ENCODE assay signal across 28 cellular contexts in the genomic region with DNA sequence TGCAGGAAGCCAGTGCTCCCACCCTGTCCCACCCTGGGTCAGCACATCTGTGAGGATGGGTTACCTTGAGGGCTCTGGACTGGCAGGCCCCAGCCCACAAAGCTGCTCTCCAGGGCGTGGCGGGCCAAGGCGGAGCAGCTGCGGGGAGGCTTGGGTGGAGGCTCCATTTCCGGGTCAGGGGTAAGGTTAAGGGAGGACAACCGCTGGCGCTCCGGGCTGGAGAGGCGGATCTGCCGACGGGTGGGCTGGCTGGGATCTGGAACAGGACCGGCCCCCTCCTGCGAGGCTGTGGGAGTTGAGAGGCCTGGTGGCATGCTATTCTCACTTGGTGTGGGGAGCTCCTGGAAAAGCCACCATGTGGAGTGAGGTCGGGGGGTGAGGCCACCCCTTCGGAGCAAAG. TPM values are rescaled to one million over a fixed set of nuclear protein-coding genes. Genes with fewer than 3 reads are reported as not detected.
A peak's percentile ranks its signal among the peaks of the same experiment; 100 is the strongest.
DNase-seq lines count a peak whose midpoint lies in the region; ATAC-seq and TF ChIP-seq lines count a peak whose summit lies in the region.
"Had no signal": no experiment of that assay in that cellular context is flagged by ENCODE, and none has a peak within 500 bp of the region (broad histone marks: within the 10 kb centered on the region; RNA-seq: fewer than 3 reads in every experiment).

No MANE protein-coding gene starts in this region.

- H3K4me3 Mint-ChIP-seq in natural killer cell = no peak overlapping the region
- no peak overlapping the region for H3K4me3 Mint-ChIP-seq in natural killer cell treated with Interleukin-12 subunit alpha and Interleukin-12 subunit beta and Interleukin-15 and Interleukin-18, amount 100 ng/mL, for 72 hours
- H3K4me3 Mint-ChIP-seq in activated T-helper 17 cell treated with anti-CD3 and anti-CD28 coated beads, Interleukin-2, amount 50 U/mL, for 72 hours = no peak overlapping the region
- H3K4me3 Mint-ChIP-seq: activated CD8-positive, alpha-beta memory T cell treated with anti-CD3 and anti-CD28 coated beads, Interleukin-2, amount 10 ng/mL, durations not matched to agents 7 days and 5 days; activated naive CD8-positive, alpha-beta T cell treated with anti-CD3 and anti-CD28 coated beads for 36 hours; mesothelial cell of epicardium; stimulated activated naive CD8-positive, alpha-beta T cell treated with anti-CD3 and anti-CD28 coated beads, Interleukin-15, Interleukin-2, amounts not matched to agents 100 ng/mL and 50 ng/mL, for 24 hours had no signal

- H3K79me2 ChIP-seq in PC-3 (ENCODE audit: low read length) = peaks cover 14% of the 10 kb centered on the region

- no peak for ATAC-seq in natural killer cell
- no peak for ATAC-seq in natural killer cell treated with Interleukin-12 subunit alpha and Interleukin-12 subunit beta and Interleukin-15 and Interleukin-18, amount 100 ng/mL, for 72 hours
- ATAC-seq in activated T-helper 17 cell treated with anti-CD3 and anti-CD28 coated beads, Interleukin-2, amount 50 U/mL, for 72 hours (replicated peaks) = no peak
- no peak for ATAC-seq in lung (ENCODE audit: insufficient read depth, low FRiP score)
- ATAC-seq in PC-3 = no peak
- ATAC-seq: activated CD8-positive, alpha-beta memory T cell treated with anti-CD3 and anti-CD28 coated beads, Interleukin-2, amount 10 ng/mL, durations not matched to agents 7 days and 5 days; left lung; right cardiac atrium; Right ventricle myocardium inferior had no signal

- H3K36me3 Mint-ChIP-seq in natural killer cell = no peaks in the 10 kb centered on the region
- H3K36me3 Mint-ChIP-seq in natural killer cell treated with Interleukin-12 subunit alpha and Interleukin-12 subunit beta and Interleukin-15 and Interleukin-18, amount 100 ng/mL, for 72 hours = no peaks in the 10 kb centered on the region
- peaks cover 55% of the 10 kb centered on the region for H3K36me3 Mint-ChIP-seq in activated T-helper 17 cell treated with anti-CD3 and anti-CD28 coated beads, Interleukin-2, amount 50 U/mL, for 72 hours (ENCODE audit: low read depth)

- no peak overlapping the region for H3K4me2 ChIP-seq in PC-3 (ENCODE audit: low read length)

- H3K27me3 ChIP-seq in lung (ENCODE audit: control insufficient read depth, insufficient read depth) = no peaks in the 10 kb centered on the region
- H3K27me3 ChIP-seq in PC-3 (ENCODE audit: low read length) = no peaks in the 10 kb centered on the region
- H3K27me3 ChIP-seq: left lung, thyroid gland had no signal

- H3K4me3 ChIP-seq in lung (no peak overlapping the region), PC-3 (ENCODE audit: low read length) (no peak overlapping the region)
- H3K4me3 ChIP-seq: left lung, thyroid gland had no signal

- no peak for TF ChIP-seq CTCF in natural killer cell (IDR thresholded peaks at IDR 0.05)
- TF ChIP-seq CTCF in lung (IDR thresholded peaks at IDR 0.05; ENCODE audit: control extremely low read depth, extremely low read depth) = no peak
- TF ChIP-seq CTCF in PC-3 (conservative IDR thresholded peaks at IDR 0.05; ENCODE audit: low read depth, low read length) = no peak

- DNase-seq in natural killer cell = no peak
- no peak for DNase-seq in natural killer cell treated with Interleukin-12 subunit alpha and Interleukin-12 subunit beta and Interleukin-15 and Interleukin-18, amount 100 ng/mL, for 72 hours (ENCODE audit: low spot score)
- DNase-seq in lung (ENCODE audit: low spot score) = peak; percentile 26
- no peak for DNase-seq in PC-3
- DNase-seq in COR-L47 (lab: John Stamatoyannopoulos, UW) = no peak
- no peak for DNase-seq in OCI-M1 (lab: John Stamatoyannopoulos, UW)
- no peak for DNase-seq in activated CD4-positive, alpha-beta T cell treated with anti-CD3 and anti-CD28 coated beads, Interleukin-2, amount 50 U/mL, for 48 hours
- DNase-seq: activated CD4-positive, alpha-beta T cell treated with anti-CD3 and anti-CD28 coated beads for 1 hour; activated CD8-positive, alpha-beta memory T cell treated with anti-CD3 and anti-CD28 coated beads, Interleukin-2, amount 10 ng/mL, durations not matched to agents 7 days and 5 days; activated naive CD8-positive, alpha-beta T cell treated with anti-CD3 and anti-CD28 coated beads for 36 hours; caudate nucleus; DMS 273 treated with DMSO at 0.1 percent for 48 hours; effector CD4-positive, alpha-beta T cell; foreskin fibroblast; KBM-7; left lung; MM.1S; NCI-H1417 treated with DMSO at 0.1 percent for 48 hours; NCI-H774; stimulated activated CD4-positive, alpha-beta T cell treated with anti-CD3 and anti-CD28 coated beads, Interleukin-4, amount 100 ng/mL, for 4 hours; T1000; thyroid gland had no signal

- H4K20me1 ChIP-seq in PC-3 (ENCODE audit: low read length) = no peaks in the 10 kb centered on the region

- H3K27me3 Mint-ChIP-seq in natural killer cell (ENCODE audit: low read depth in 2 of 2) = no peaks in the 10 kb centered on the region
- H3K27me3 Mint-ChIP-seq in natural killer cell treated with Interleukin-12 subunit alpha and Interleukin-12 subunit beta and Interleukin-15 and Interleukin-18, amount 100 ng/mL, for 72 hours = no peaks in the 10 kb centered on the region
- no peaks in the 10 kb centered on the region for H3K27me3 Mint-ChIP-seq in activated T-helper 17 cell treated with anti-CD3 and anti-CD28 coated beads, Interleukin-2, amount 50 U/mL, for 72 hours
- H3K27me3 Mint-ChIP-seq: activated CD8-positive, alpha-beta memory T cell treated with anti-CD3 and anti-CD28 coated beads, Interleukin-2, amount 10 ng/mL, durations not matched to agents 7 days and 5 days; activated naive CD8-positive, alpha-beta T cell treated with anti-CD3 and anti-CD28 coated beads for 36 hours; stimulated activated naive CD8-positive, alpha-beta T cell treated with anti-CD3 and anti-CD28 coated beads, Interleukin-15, Interleukin-2, amounts not matched to agents 100 ng/mL and 50 ng/mL, for 24 hours had no signal

- no peaks in the 10 kb centered on the region for H3F3A ChIP-seq in PC-3 (ENCODE audit: low read length, unreplicated experiment)

- no peak overlapping the region for H2AFZ ChIP-seq in PC-3 (ENCODE audit: low read length)

- H3K4me1 ChIP-seq in lung (ENCODE audit: control insufficient read depth in 2 of 2, insufficient read depth in 2 of 2, low read length in 2 of 2) (peaks cover 0 to 8% of the 10 kb centered on the region in 2 donors), PC-3 (ENCODE audit: insufficient read depth, low read length) (peaks cover 9% of the 10 kb centered on the region; the same call in 1 of the 2 replicates)

- H3K36me3 ChIP-seq in lung (ENCODE audit: control insufficient read depth in 2 of 2, insufficient read depth in 2 of 2, low read length in 2 of 2) (peaks cover 0 to 46% of the 10 kb centered on the region in 2 donors), PC-3 (ENCODE audit: low read depth, low read length) (no peaks in the 10 kb centered on the region)

- intact Hi-C loops in natural killer cell (cut with micrococcal nuclease) = loop anchor here (10.0 kb wide), 1 partner anchor 351 kb away; a partner anchor contains a TSS
- intact Hi-C loops in PC-3 (cut with micrococcal nuclease) = no loop called here

- CTCF ChIA-PET in PC-3 (lab: Charles Lee) = no interaction called here

- no peak overlapping the region for H3K27ac ChIP-seq in lung (ENCODE audit: low read depth in 1 of 2, low read length in 1 of 2)
- no peak overlapping the region for H3K27ac ChIP-seq in PC-3 (ENCODE audit: low read length)
- H3K27ac ChIP-seq: C4-2B, left lung, thyroid gland had no signal

- BruUV-seq in PC-3 (replicated peaks; lab: Mats Ljungman, UMichigan) = no TSS peak

- H3K27ac Mint-ChIP-seq in natural killer cell = peak overlapping the region; percentile 43 to 78
- H3K27ac Mint-ChIP-seq in natural killer cell treated with Interleukin-12 subunit alpha and Interleukin-12 subunit beta and Interleukin-15 and Interleukin-18, amount 100 ng/mL, for 72 hours = no peak overlapping the region
- peak overlapping the region; percentile 32 for H3K27ac Mint-ChIP-seq in activated T-helper 17 cell treated with anti-CD3 and anti-CD28 coated beads, Interleukin-2, amount 50 U/mL, for 72 hours
- H3K27ac Mint-ChIP-seq: activated CD8-positive, alpha-beta memory T cell treated with anti-CD3 and anti-CD28 coated beads, Interleukin-2, amount 10 ng/mL, durations not matched to agents 7 days and 5 days; activated naive CD8-positive, alpha-beta T cell treated with anti-CD3 and anti-CD28 coated beads for 36 hours; mesothelial cell of epicardium; stimulated activated naive CD8-positive, alpha-beta T cell treated with anti-CD3 and anti-CD28 coated beads, Interleukin-15, Interleukin-2, amounts not matched to agents 100 ng/mL and 50 ng/mL, for 24 hours had no signal

- H3K9ac ChIP-seq in PC-3 (ENCODE audit: low read length) = no peak overlapping the region

- H3K9me2 ChIP-seq in PC-3 (replicated peaks; ENCODE audit: low read length) = no peaks in the 10 kb centered on the region

- WGBS in lung, 2 donors = 90 to 93% methylated on average over 15 of the region's 15 CpGs

- no peaks in the 10 kb centered on the region for H3K9me3 Mint-ChIP-seq in natural killer cell
- no peaks in the 10 kb centered on the region for H3K9me3 Mint-ChIP-seq in natural killer cell treated with Interleukin-12 subunit alpha and Interleukin-12 subunit beta and Interleukin-15 and Interleukin-18, amount 100 ng/mL, for 72 hours
- H3K9me3 Mint-ChIP-seq in activated T-helper 17 cell treated with anti-CD3 and anti-CD28 coated beads, Interleukin-2, amount 50 U/mL, for 72 hours = no peaks in the 10 kb centered on the region
- H3K9me3 Mint-ChIP-seq: activated naive CD8-positive, alpha-beta T cell treated with anti-CD3 and anti-CD28 coated beads for 36 hours; mesothelial cell of epicardium; stimulated activated naive CD8-positive, alpha-beta T cell treated with anti-CD3 and anti-CD28 coated beads, Interleukin-15, Interleukin-2, amounts not matched to agents 100 ng/mL and 50 ng/mL, for 24 hours had no signal

- POLR2A ChIA-PET in PC-3 (lab: Charles Lee; ENCODE audit: unreplicated experiment) = no interaction called here

- H3K4me1 Mint-ChIP-seq in natural killer cell = peaks cover 33 to 73% of the 10 kb centered on the region in 2 donors
- peaks cover 18 to 36% of the 10 kb centered on the region in 2 donors for H3K4me1 Mint-ChIP-seq in natural killer cell treated with Interleukin-12 subunit alpha and Interleukin-12 subunit beta and Interleukin-15 and Interleukin-18, amount 100 ng/mL, for 72 hours (ENCODE audit: low read depth in 2 of 2)
- H3K4me1 Mint-ChIP-seq in activated T-helper 17 cell treated with anti-CD3 and anti-CD28 coated beads, Interleukin-2, amount 50 U/mL, for 72 hours = peaks cover 35% of the 10 kb centered on the region

- H3K9me3 ChIP-seq in lung (ENCODE audit: control insufficient read depth in 2 of 2, insufficient read depth in 1 of 2, low read length in 1 of 2) (no peaks in the 10 kb centered on the region), PC-3 (ENCODE audit: low read length) (no peaks in the 10 kb centered on the region)
- H3K9me3 ChIP-seq: left lung, thyroid gland had no signal

RNA-seq across cellular contexts. Expression of a gene that starts 5.5 kb away (rescaled TPM):
- total RNA-seq in natural killer cell (10 to 100 TPM; 25.0 to 37.3 (median 29.3) TPM), lung (10 to 100 TPM; 18.2 to 22.8 TPM), PC-3 (2014; rRNA removed) (12.6 and 13.8 TPM in 2 replicates)
- 10 to 100 TPM; 10.3 to 11.4 TPM for total RNA-seq in natural killer cell treated with Interleukin-12 subunit alpha and Interleukin-12 subunit beta and Interleukin-15 and Interleukin-18, amount 100 ng/mL, for 72 hours
- 1 to 10 TPM; 8.0 to 9.7 TPM for total RNA-seq in activated T-helper 17 cell treated with anti-CD3 and anti-CD28 coated beads, Interleukin-2, amount 50 U/mL, for 72 hours
- polyA plus RNA-seq in lung = 10 to 100 TPM; 17.4 to 21.5 TPM

RNA-seq across cellular contexts. Expression of a gene that starts 5.6 kb away (rescaled TPM):
- total RNA-seq in natural killer cell = under 1 TPM; 0.28 to 0.70 (median 0.40) TPM
- total RNA-seq in natural killer cell treated with Interleukin-12 subunit alpha and Interleukin-12 subunit beta and Interleukin-15 and Interleukin-18, amount 100 ng/mL, for 72 hours = not detected
- total RNA-seq in activated T-helper 17 cell treated with anti-CD3 and anti-CD28 coated beads, Interleukin-2, amount 50 U/mL, for 72 hours = under 1 TPM in 1 of 2 donors, not detected in 1; 0.39 TPM
- 10 to 100 TPM; 18.0 to 18.1 TPM for total RNA-seq in lung
- polyA plus RNA-seq in lung = 1 to 10 TPM; 6.3 to 8.5 TPM
- total RNA-seq in PC-3 (2014; rRNA removed) = 0.62 and 2.1 TPM in 2 replicates

RNA-seq across cellular contexts. Expression of a gene that starts 9.5 kb away (rescaled TPM):
- total RNA-seq in natural killer cell = 100 to 1,000 TPM in 1 of 3 donors, 10 to 100 TPM in 2; 72.4 to 102 (median 81.3) TPM
- total RNA-seq in natural killer cell treated with Interleukin-12 subunit alpha and Interleukin-12 subunit beta and Interleukin-15 and Interleukin-18, amount 100 ng/mL, for 72 hours = 10 to 100 TPM; 18.9 to 29.0 TPM
- 10 to 100 TPM; 43.3 to 58.3 TPM for total RNA-seq in activated T-helper 17 cell treated with anti-CD3 and anti-CD28 coated beads, Interleukin-2, amount 50 U/mL, for 72 hours
- 10 to 100 TPM; 29.9 to 67.7 TPM for total RNA-seq in lung
- 10 to 100 TPM; 54.8 to 60.1 TPM for polyA plus RNA-seq in lung
- 9.1 and 17.9 TPM in 2 replicates for total RNA-seq in PC-3 (2014; rRNA removed)

RNA-seq across cellular contexts. Expression of a gene that starts 36.9 kb away (rescaled TPM):
- total RNA-seq in natural killer cell (10 to 100 TPM in 1 of 3 donors, 1 to 10 TPM in 2; 6.7 to 10.6 (median 8.6) TPM), lung (10 to 100 TPM in 1 of 2 donors, 1 to 10 TPM in 1; 7.5 to 13.9 TPM), PC-3 (2014; rRNA removed) (4.5 and 6.1 TPM in 2 replicates)
- 1 to 10 TPM; 9.8 to 9.9 TPM for total RNA-seq in natural killer cell treated with Interleukin-12 subunit alpha and Interleukin-12 subunit beta and Interleukin-15 and Interleukin-18, amount 100 ng/mL, for 72 hours
- total RNA-seq in activated T-helper 17 cell treated with anti-CD3 and anti-CD28 coated beads, Interleukin-2, amount 50 U/mL, for 72 hours = 10 to 100 TPM; 11.0 to 11.4 TPM
- 1 to 10 TPM; 2.9 to 4.4 TPM for polyA plus RNA-seq in lung

Comparison
In these comparisons a context has a peak if more than half of its experiments do, and no peak if none do; other contexts are left out.
1. H3K27ac Mint-ChIP-seq: peak in natural killer cell (2 of 2) and activated T-helper 17 cell treated with anti-CD3 and anti-CD28 coated beads, Interleukin-2, amount 50 U/mL, for 72 hours (single experiment); none in natural killer cell treated with Interleukin-12 subunit alpha and Interleukin-12 subunit beta and Interleukin-15 and Interleukin-18, amount 100 ng/mL, for 72 hours (0 of 2).